In genomic region chr22:19052941-19053551, GRCh38 we compare ENCODE assay signal across 16 cellular contexts.
"Had no signal": no experiment of that assay in that cellular context is flagged by ENCODE, and none has a peak within 500 bp of the region (broad histone marks: within the 10 kb centered on the region; RNA-seq: fewer than 3 reads in every experiment).

No MANE protein-coding gene starts in this region.

- DNase-seq: activated CD4-positive, alpha-beta T cell treated with anti-CD3 and anti-CD28 coated beads, Interleukin-2, amount 50 U/mL, for 4 hours; activated CD8-positive, alpha-beta memory T cell treated with anti-CD3 and anti-CD28 coated beads, Interleukin-2, amount 10 ng/mL, durations not matched to agents 7 days and 5 days; activated naive CD4-positive, alpha-beta T cell treated with anti-CD3 and anti-CD28 coated beads for 36 hours; activated T-cell treated with anti-CD3 and anti-CD28 coated beads, Interleukin-2, amount 50 U/mL, for 48 hours; anterior cingulate cortex; foreskin keratinocyte; mesendoderm; stimulated activated CD4-positive, alpha-beta T cell treated with anti-CD3 and anti-CD28 coated beads, Interleukin-1b, Interleukin-23, amount 100 ng/mL, for 48 hours; stimulated activated naive CD4-positive, alpha-beta T cell treated with Interleukin-2 at 50 U/mL for 16 hours; testis; uterus had no signal

- H3K4me1 Mint-ChIP-seq: activated CD8-positive, alpha-beta memory T cell treated with anti-CD3 and anti-CD28 coated beads, Interleukin-2, amount 10 ng/mL, durations not matched to agents 7 days and 5 days; neural crest cell had no signal

- H3K36me3 ChIP-seq: uterus had no signal

- H3K4me3 Mint-ChIP-seq: activated CD8-positive, alpha-beta memory T cell treated with anti-CD3 and anti-CD28 coated beads, Interleukin-2, amount 10 ng/mL, durations not matched to agents 7 days and 5 days; activated naive CD4-positive, alpha-beta T cell treated with anti-CD3 and anti-CD28 coated beads for 36 hours; neural crest cell had no signal

- H3K27ac ChIP-seq: esophagus muscularis mucosa, foreskin keratinocyte, left lung, parathyroid adenoma, testis, uterus had no signal

- H3K27me3 ChIP-seq: esophagus muscularis mucosa, foreskin keratinocyte, left lung, testis, uterus had no signal

- H3K9me3 ChIP-seq: esophagus muscularis mucosa, left lung, testis, uterus had no signal

- H3K4me1 ChIP-seq: esophagus muscularis mucosa, foreskin keratinocyte, left lung, parathyroid adenoma, testis, uterus had no signal

- H3K4me3 ChIP-seq: esophagus muscularis mucosa, left lung, testis, uterus had no signal

- H3K27me3 Mint-ChIP-seq: activated CD8-positive, alpha-beta memory T cell treated with anti-CD3 and anti-CD28 coated beads, Interleukin-2, amount 10 ng/mL, durations not matched to agents 7 days and 5 days had no signal

- ATAC-seq: activated CD4-positive, CD25-positive, alpha-beta regulatory T cell treated with anti-CD3 and anti-CD28 coated beads, Interleukin-2, amount 50 U/mL, for 24 hours; activated CD8-positive, alpha-beta memory T cell treated with anti-CD3 and anti-CD28 coated beads, Interleukin-2, amount 10 ng/mL, durations not matched to agents 7 days and 5 days; foreskin keratinocyte; left lung had no signal

- H3K27ac Mint-ChIP-seq: activated CD8-positive, alpha-beta memory T cell treated with anti-CD3 and anti-CD28 coated beads, Interleukin-2, amount 10 ng/mL, durations not matched to agents 7 days and 5 days; activated naive CD4-positive, alpha-beta T cell treated with anti-CD3 and anti-CD28 coated beads for 36 hours had no signal
